Comparison of ENCODE assay signal across 8 cellular contexts in genomic region chr10:3067859-3068179, GRCh38. TPM values are rescaled to one million over a fixed set of nuclear protein-coding genes. Genes with fewer than 3 reads are reported as not detected.
DNase-seq lines count a peak whose midpoint lies in the region; ATAC-seq lines count a peak whose summit lies in the region.

No MANE protein-coding gene starts in this region.

- peaks cover 36% of the 10 kb centered on the region for H3K4me1 Mint-ChIP-seq in activated T-cell treated with anti-CD3 and anti-CD28 coated beads, Interleukin-2, amount 50 U/mL, for 72 hours (ENCODE audit: low read depth)
- H3K4me1 Mint-ChIP-seq in immature natural killer cell: peaks cover 16 to 27% of the 10 kb centered on the region in 2 donors

- peak; percentile 69 for DNase-seq in activated CD8-positive, alpha-beta memory T cell treated with anti-CD3 and anti-CD28 coated beads, Interleukin-2, amount 50 U/mL, for 48 hours
- DNase-seq in activated CD8-positive, alpha-beta memory T cell treated with anti-CD3 and anti-CD28 coated beads for 24 hours: no peak
- DNase-seq in activated T-cell treated with anti-CD3 and anti-CD28 coated beads, Interleukin-2, amount 50 U/mL, for 72 hours: peak; percentile 28 to 44
- DNase-seq in immature natural killer cell (no peak), substantia nigra (lab: John Stamatoyannopoulos, UW) (no peak), mesenteric fat pad (ENCODE audit: low spot score) (no peak), epidermal melanocyte (ENCODE audit: insufficient read length, low spot score) (no peak)

- ATAC-seq in HG03025 (IDR thresholded peaks at IDR 0.05; ENCODE audit: low FRiP score, unreplicated experiment): peak; percentile 7
- ATAC-seq in activated T-cell treated with anti-CD3 and anti-CD28 coated beads, Interleukin-2, amount 50 U/mL, for 72 hours (replicated peaks in 1 of 2): peak; percentile 7 to 18

- peak overlapping the region; percentile 65 for H3K27ac Mint-ChIP-seq in activated T-cell treated with anti-CD3 and anti-CD28 coated beads, Interleukin-2, amount 50 U/mL, for 72 hours
- H3K27ac Mint-ChIP-seq in immature natural killer cell: peak overlapping the region in 4 of 6 donors; percentile 45 to 69 (median 58)

- peak overlapping the region; percentile 26 for H3K27ac ChIP-seq in substantia nigra (ENCODE audit: low read depth, low read length, poor library complexity, severe bottlenecking)

- no peaks in the 10 kb centered on the region for H3K9me3 Mint-ChIP-seq in activated T-cell treated with anti-CD3 and anti-CD28 coated beads, Interleukin-2, amount 50 U/mL, for 72 hours
- H3K9me3 Mint-ChIP-seq in immature natural killer cell: no peaks in the 10 kb centered on the region

- peaks cover 8 to 21% of the 10 kb centered on the region in 2 donors for H3K36me3 Mint-ChIP-seq in activated T-cell treated with anti-CD3 and anti-CD28 coated beads, Interleukin-2, amount 50 U/mL, for 72 hours (ENCODE audit: insufficient read depth in 2 of 2)
- H3K36me3 Mint-ChIP-seq in immature natural killer cell: peaks cover 0 to 6% (median 0%) of the 10 kb centered on the region in 3 donors

- H3K27me3 Mint-ChIP-seq in activated T-cell treated with anti-CD3 and anti-CD28 coated beads, Interleukin-2, amount 50 U/mL, for 72 hours (ENCODE audit: low read depth): peaks cover 10% of the 10 kb centered on the region
- peaks cover 0 to 6% (median 2%) of the 10 kb centered on the region in 3 donors for H3K27me3 Mint-ChIP-seq in immature natural killer cell (ENCODE audit: low read depth in 3 of 3)

- H3K4me3 Mint-ChIP-seq in activated T-cell treated with anti-CD3 and anti-CD28 coated beads, Interleukin-2, amount 50 U/mL, for 72 hours: peak overlapping the region; percentile 97 to 99
- H3K4me3 Mint-ChIP-seq in immature natural killer cell: peak overlapping the region; percentile 86 to 91 (median 87)

RNA-seq across cellular contexts. Expression of gene PFKP, which starts 0.5 kb away (rescaled TPM):
- total RNA-seq in activated T-cell treated with anti-CD3 and anti-CD28 coated beads, Interleukin-2, amount 50 U/mL, for 72 hours: 100 to 1,000 TPM in 1 of 2 donors, 10 to 100 TPM in 1; 85.2 to 105 TPM
- polyA plus RNA-seq in immature natural killer cell: 10 to 100 TPM; 18.2 to 47.3 (median 30.0) TPM
- total RNA-seq in mesenteric fat pad: 37.9 TPM

Comparison
In these comparisons a context has a peak if more than half of its experiments do, and no peak if none do; other contexts are left out.
1. DNase-seq: peak in activated CD8-positive, alpha-beta memory T cell treated with anti-CD3 and anti-CD28 coated beads, Interleukin-2, amount 50 U/mL, for 48 hours (single experiment) and activated T-cell treated with anti-CD3 and anti-CD28 coated beads, Interleukin-2, amount 50 U/mL, for 72 hours (2 of 2); none in activated CD8-positive, alpha-beta memory T cell treated with anti-CD3 and anti-CD28 coated beads for 24 hours (single experiment), immature natural killer cell (0 of 3), substantia nigra (0 of 49), mesenteric fat pad (single experiment) and epidermal melanocyte (single experiment).